ENCODE assay signal across 9 cellular contexts in the genomic region with DNA sequence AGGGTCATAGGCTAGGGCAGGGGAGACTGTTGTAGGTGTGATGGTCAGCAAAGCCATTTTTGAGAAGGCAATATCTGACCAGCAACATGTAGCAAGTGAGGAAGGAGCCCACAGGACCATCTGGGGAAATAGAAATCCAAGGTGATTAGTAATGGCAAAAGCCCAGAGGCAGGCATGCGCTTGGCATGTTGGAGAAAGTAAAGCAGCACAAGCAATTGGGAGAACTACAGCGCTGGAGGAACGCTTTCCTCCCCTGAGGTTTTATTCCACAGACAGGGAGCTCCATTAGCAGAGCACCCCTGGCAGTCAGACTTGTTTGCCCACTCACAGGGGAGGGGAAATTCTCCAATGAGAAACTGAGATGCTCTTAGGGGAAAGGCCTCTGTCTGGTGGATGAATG. TPM values are rescaled to one million over a fixed set of nuclear protein-coding genes. Genes with fewer than 3 reads are reported as not detected.
"Had no signal": no experiment of that assay in that cellular context is flagged by ENCODE, and none has a peak within 500 bp of the region (broad histone marks: within the 10 kb centered on the region; RNA-seq: fewer than 3 reads in every experiment).

No MANE protein-coding gene starts in this region.

- H3K9me3 Mint-ChIP-seq: H9 had no signal

- ATAC-seq: K562 had no signal

- DNase-seq: GOT3, H9, HCEC 1CT, IMR-90, KG1 had no signal

- H3K4me3 ChIP-seq: K562 had no signal

- H3K4me3 Mint-ChIP-seq: H9 had no signal

- H3K27ac Mint-ChIP-seq: H9 had no signal

- FAIRE-seq: H54, HTR-8/SVneo, K562 had no signal

RNA-seq across cellular contexts. Expression of gene FOXB2, which starts 54.8 kb away (rescaled TPM):
- total RNA-seq: HT-29, IMR-90, K562 had no signal
- polyA plus RNA-seq: IMR-90, K562 had no signal

RNA-seq across cellular contexts. Expression of gene PRUNE2, which starts 58.7 kb away (rescaled TPM):
- total RNA-seq: HT-29 had no signal
